ENCODE assay signal across 13 cellular contexts in genomic region chr7:118836933-118837332, GRCh38.
DNase-seq lines count a peak whose midpoint lies in the region; ATAC-seq and TF ChIP-seq lines count a peak whose summit lies in the region.
"Had no signal": no experiment of that assay in that cellular context is flagged by ENCODE, and none has a peak within 500 bp of the region (broad histone marks: within the 10 kb centered on the region; RNA-seq: fewer than 3 reads in every experiment).

No MANE protein-coding gene starts in this region.

- H3K9me3 Mint-ChIP-seq in chondrocyte (ENCODE audit: low read depth) = peaks cover 14% of the 10 kb centered on the region

- H3K4me1 ChIP-seq in foreskin keratinocyte = no peaks in the 10 kb centered on the region

- no peaks in the 10 kb centered on the region for H3K4me1 Mint-ChIP-seq in chondrocyte (ENCODE audit: low read depth)
- H3K4me1 Mint-ChIP-seq: IgD-negative memory B cell; stimulated activated naive B cell treated with anti-CD40 and anti-IgM and Interleukin-4, amounts not matched to agents 10 μg/mL and 1 μg/mL and 100 μg/mL, for 72 hours had no signal

- DNase-seq in foreskin keratinocyte (no peak), chondrocyte (ENCODE audit: low spot score) (no peak), DMS79 (lab: John Stamatoyannopoulos, UW) (no peak), superior temporal gyrus (ENCODE audit: extremely low spot score) (no peak)
- DNase-seq: left ventricle myocardium superior; Right ventricle myocardium superior; stimulated activated CD4-positive, alpha-beta T cell treated with anti-CD3 and anti-CD28 coated beads, Interleukin-15, amount 100 ng/mL, for 24 hours; stimulated activated naive B cell treated with anti-CD40 and anti-IgM and Interleukin-4, amounts not matched to agents 10 μg/mL and 1 μg/mL and 100 μg/mL, for 72 hours had no signal

- no peak overlapping the region for H3K4me3 Mint-ChIP-seq in chondrocyte (ENCODE audit: unreplicated experiment)
- H3K4me3 Mint-ChIP-seq: IgD-negative memory B cell; stimulated activated naive B cell treated with anti-CD40 and anti-IgM and Interleukin-4, amounts not matched to agents 10 μg/mL and 1 μg/mL and 100 μg/mL, for 72 hours had no signal

- H3K36me3 Mint-ChIP-seq in chondrocyte (ENCODE audit: low read depth) = no peaks in the 10 kb centered on the region
- H3K36me3 Mint-ChIP-seq: activated naive CD4-positive, alpha-beta T cell treated with anti-CD3 and anti-CD28 coated beads, Interleukin-2, amount 50 U/mL, for 72 hours; IgD-negative memory B cell; stimulated activated naive B cell treated with anti-CD40 and anti-IgM and Interleukin-4, amounts not matched to agents 10 μg/mL and 1 μg/mL and 100 μg/mL, for 72 hours had no signal

- no peak overlapping the region for H3K27ac Mint-ChIP-seq in chondrocyte (ENCODE audit: unreplicated experiment)
- H3K27ac Mint-ChIP-seq: activated naive CD4-positive, alpha-beta T cell treated with anti-CD3 and anti-CD28 coated beads, Interleukin-2, amount 50 U/mL, for 72 hours; IgD-negative memory B cell; stimulated activated naive B cell treated with anti-CD40 and anti-IgM and Interleukin-4, amounts not matched to agents 10 μg/mL and 1 μg/mL and 100 μg/mL, for 72 hours had no signal

- peak; percentile 99 for ATAC-seq in GM19025 (IDR thresholded peaks at IDR 0.05; ENCODE audit: low read depth, unreplicated experiment)
- peak; percentile 99 for ATAC-seq in GM21619 (IDR thresholded peaks at IDR 0.05; ENCODE audit: unreplicated experiment)
- peak; percentile 85 for ATAC-seq in HG03103 (IDR thresholded peaks at IDR 0.05; ENCODE audit: low read depth, unreplicated experiment)
- peak; percentile 24 for ATAC-seq in foreskin keratinocyte
- ATAC-seq: left ventricle myocardium superior had no signal

- TF ChIP-seq CTCF in foreskin keratinocyte (conservative IDR thresholded peaks at IDR 0.05) = no peak
- no peak for TF ChIP-seq CTCF in chondrocyte (IDR thresholded peaks at IDR 0.05)

- H3K27me3 ChIP-seq in foreskin keratinocyte = no peaks in the 10 kb centered on the region

- no peak overlapping the region for H3K27ac ChIP-seq in foreskin keratinocyte

- H3K27me3 Mint-ChIP-seq in chondrocyte (ENCODE audit: low read depth) = no peaks in the 10 kb centered on the region
- H3K27me3 Mint-ChIP-seq: IgD-negative memory B cell; stimulated activated naive B cell treated with anti-CD40 and anti-IgM and Interleukin-4, amounts not matched to agents 10 μg/mL and 1 μg/mL and 100 μg/mL, for 72 hours had no signal

Comparison
In these comparisons a context has a peak if more than half of its experiments do, and no peak if none do; other contexts are left out.
1. ATAC-seq: peak in every context shown above with its lines; median percentile 99 in GM19025; 99 in GM21619; 85 in HG03103; 24 in foreskin keratinocyte.